1 cellular context compared by ENCODE assay signal in the genomic region with DNA sequence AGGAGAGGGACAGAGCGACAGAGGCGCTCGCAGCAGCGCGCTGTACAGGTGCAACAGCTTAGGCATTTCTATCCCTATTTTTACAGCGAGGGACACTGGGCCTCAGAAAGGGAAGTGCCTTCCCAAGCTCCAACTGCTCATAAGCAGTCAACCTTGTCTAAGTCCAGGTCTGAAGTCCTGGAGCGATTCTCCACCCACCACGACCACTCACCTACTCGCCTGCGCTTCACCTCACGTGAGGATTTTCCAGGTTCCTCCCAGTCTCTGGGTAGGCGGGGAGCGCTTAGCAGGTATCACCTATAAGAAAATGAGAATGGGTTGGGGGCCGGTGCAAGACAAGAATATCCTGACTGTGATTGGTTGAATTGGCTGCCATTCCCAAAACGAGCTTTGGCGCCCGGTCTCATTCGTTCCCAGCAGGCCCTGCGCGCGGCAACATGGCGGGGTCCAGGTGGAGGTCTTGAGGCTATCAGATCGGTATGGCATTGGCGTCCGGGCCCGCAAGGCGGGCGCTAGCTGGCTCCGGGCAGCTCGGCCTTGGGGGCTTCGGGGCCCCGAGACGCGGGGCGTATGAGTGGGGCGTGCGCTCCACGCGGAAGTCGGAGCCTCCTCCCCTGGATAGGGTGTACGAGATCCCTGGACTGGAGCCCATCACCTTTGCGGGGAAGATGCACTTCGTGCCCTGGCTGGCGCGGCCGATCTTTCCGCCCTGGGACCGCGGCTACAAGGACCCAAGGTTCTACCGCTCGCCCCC.
TF ChIP-seq lines count a peak whose summit lies in the region.

Gene CYB5RL, minus strand, starts transcription at position 266 of the 754 bp plus-strand sequence. CDS start 4,414 bp downstream, outside the sequence.
Gene MRPL37, plus strand, starts transcription at position 403 of the 754 bp plus-strand sequence. Its CDS starts 77 bp downstream, at position 480.

TF ChIP-seq in K562, 482 proteins besides CTCF, POLR2A, EP300 and RAD21 (continued from another document and continues in another):
- TF ChIP-seq MLX (CRISPR knock-in tag; conservative IDR thresholded peaks at IDR 0.05) = no peak
- TF ChIP-seq RBBP5 (IDR thresholded peaks at IDR 0.05; ENCODE audit: borderline replicate concordance, insufficient read depth, low read length, poor library complexity, severe bottlenecking) = peak; percentile 99
- TF ChIP-seq, protein P1, sequence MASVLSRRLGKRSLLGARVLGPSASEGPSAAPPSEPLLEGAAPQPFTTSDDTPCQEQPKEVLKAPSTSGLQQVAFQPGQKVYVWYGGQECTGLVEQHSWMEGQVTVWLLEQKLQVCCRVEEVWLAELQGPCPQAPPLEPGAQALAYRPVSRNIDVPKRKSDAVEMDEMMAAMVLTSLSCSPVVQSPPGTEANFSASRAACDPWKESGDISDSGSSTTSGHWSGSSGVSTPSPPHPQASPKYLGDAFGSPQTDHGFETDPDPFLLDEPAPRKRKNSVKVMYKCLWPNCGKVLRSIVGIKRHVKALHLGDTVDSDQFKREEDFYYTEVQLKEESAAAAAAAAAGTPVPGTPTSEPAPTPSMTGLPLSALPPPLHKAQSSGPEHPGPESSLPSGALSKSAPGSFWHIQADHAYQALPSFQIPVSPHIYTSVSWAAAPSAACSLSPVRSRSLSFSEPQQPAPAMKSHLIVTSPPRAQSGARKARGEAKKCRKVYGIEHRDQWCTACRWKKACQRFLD (CRISPR knock-in tag; IDR thresholded peaks at IDR 0.05) = 0 out of 2 replicates have a peak, but pooled peaks have one; percentile 40
- TF ChIP-seq CHD2 (IDR thresholded peaks at IDR 0.05; ENCODE audit: low read depth, low read length) = peak; percentile 77
- no peak for TF ChIP-seq ZHX1 (conservative IDR thresholded peaks at IDR 0.05; ENCODE audit: low read length)
- no peak for TF ChIP-seq ZNF124 (CRISPR knock-in tag; IDR thresholded peaks at IDR 0.05)
- peak in 1 of 2 experiments; percentile 29; a peak in 1 of 4 replicates for TF ChIP-seq TEAD1 (CRISPR knock-in tag; IDR thresholded peaks at IDR 0.05)
- no peak for TF ChIP-seq RCOR1 (IDR thresholded peaks at IDR 0.05; ENCODE audit: borderline replicate concordance in 1 of 2, low read depth in 2 of 2, low read length in 2 of 2)
- no peak for TF ChIP-seq PREB (CRISPR knock-in tag; IDR thresholded peaks at IDR 0.05)
- TF ChIP-seq NR2C2 (CRISPR knock-in tag; IDR thresholded peaks at IDR 0.05) = no peak
- TF ChIP-seq NR2C2 (tag; IDR thresholded peaks at IDR 0.05) = peak; percentile 33; the same call in 1 of the 2 replicates
- TF ChIP-seq, protein P2, sequence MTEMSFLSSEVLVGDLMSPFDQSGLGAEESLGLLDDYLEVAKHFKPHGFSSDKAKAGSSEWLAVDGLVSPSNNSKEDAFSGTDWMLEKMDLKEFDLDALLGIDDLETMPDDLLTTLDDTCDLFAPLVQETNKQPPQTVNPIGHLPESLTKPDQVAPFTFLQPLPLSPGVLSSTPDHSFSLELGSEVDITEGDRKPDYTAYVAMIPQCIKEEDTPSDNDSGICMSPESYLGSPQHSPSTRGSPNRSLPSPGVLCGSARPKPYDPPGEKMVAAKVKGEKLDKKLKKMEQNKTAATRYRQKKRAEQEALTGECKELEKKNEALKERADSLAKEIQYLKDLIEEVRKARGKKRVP (CRISPR knock-in tag; IDR thresholded peaks at IDR 0.05) = no peak
- TF ChIP-seq HMG20B (CRISPR knock-in tag; IDR thresholded peaks at IDR 0.05) = no peak
- no peak for TF ChIP-seq MTA1 (IDR thresholded peaks at IDR 0.05; ENCODE audit: borderline replicate concordance)
- no peak for TF ChIP-seq MAFF (IDR thresholded peaks at IDR 0.05; ENCODE audit: low read length)
- 0 out of 4 replicates have a peak, but pooled peaks of 1 of the 2 experiments have one; percentile 34 for TF ChIP-seq SRF (CRISPR knock-in tag; IDR thresholded peaks at IDR 0.05)
- TF ChIP-seq, protein P3, sequence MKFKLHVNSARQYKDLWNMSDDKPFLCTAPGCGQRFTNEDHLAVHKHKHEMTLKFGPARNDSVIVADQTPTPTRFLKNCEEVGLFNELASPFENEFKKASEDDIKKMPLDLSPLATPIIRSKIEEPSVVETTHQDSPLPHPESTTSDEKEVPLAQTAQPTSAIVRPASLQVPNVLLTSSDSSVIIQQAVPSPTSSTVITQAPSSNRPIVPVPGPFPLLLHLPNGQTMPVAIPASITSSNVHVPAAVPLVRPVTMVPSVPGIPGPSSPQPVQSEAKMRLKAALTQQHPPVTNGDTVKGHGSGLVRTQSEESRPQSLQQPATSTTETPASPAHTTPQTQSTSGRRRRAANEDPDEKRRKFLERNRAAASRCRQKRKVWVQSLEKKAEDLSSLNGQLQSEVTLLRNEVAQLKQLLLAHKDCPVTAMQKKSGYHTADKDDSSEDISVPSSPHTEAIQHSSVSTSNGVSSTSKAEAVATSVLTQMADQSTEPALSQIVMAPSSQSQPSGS (CRISPR knock-in tag; IDR thresholded peaks at IDR 0.05) = no peak
- no peak for TF ChIP-seq ELF4 (CRISPR knock-in tag; IDR thresholded peaks at IDR 0.05)
- no peak for TF ChIP-seq HNRNPL (IDR thresholded peaks at IDR 0.05; ENCODE audit: low read depth, low read length)
- TF ChIP-seq SOX6 (IDR thresholded peaks at IDR 0.05) = peak; percentile 7; the same call in 1 of the 2 replicates
- no peak for TF ChIP-seq PHTF2 (CRISPR knock-in tag; IDR thresholded peaks at IDR 0.05)
- TF ChIP-seq NCOA1 (IDR thresholded peaks at IDR 0.05; ENCODE audit: low read depth) = no peak
- TF ChIP-seq CBX1 (IDR thresholded peaks at IDR 0.05; ENCODE audit: low read depth) = peak; percentile 51; the same call in 1 of the 2 replicates
- TF ChIP-seq MYC (IDR thresholded peaks at IDR 0.05; ENCODE audit: low read depth, low read length) = peak; percentile 94
- 0 out of 2 replicates have a peak, but pooled peaks have one; percentile 77 for TF ChIP-seq MYC (CRISPR knock-in tag; IDR thresholded peaks at IDR 0.05; ENCODE audit: borderline replicate concordance, low read depth)
- TF ChIP-seq ZNF518B (CRISPR knock-in tag; IDR thresholded peaks at IDR 0.05) = no peak
- no peak for TF ChIP-seq NR3C1 (CRISPR knock-in tag; IDR thresholded peaks at IDR 0.05)
- 0 out of 2 replicates have a peak, but pooled peaks have one; percentile 26 for TF ChIP-seq AFF4 (CRISPR knock-in tag; IDR thresholded peaks at IDR 0.05)
- no peak for TF ChIP-seq TEAD4 (IDR thresholded peaks at IDR 0.05; ENCODE audit: low read length)
- TF ChIP-seq TEAD4 (CRISPR knock-in tag; IDR thresholded peaks at IDR 0.05; ENCODE audit: borderline replicate concordance) = no peak; the same call in 1 of the 2 replicates
- no peak for TF ChIP-seq POLR2H (tag; IDR thresholded peaks at IDR 0.05; ENCODE audit: low read depth)
- no peak for TF ChIP-seq XRCC4 (IDR thresholded peaks at IDR 0.05; ENCODE audit: extremely low read depth, insufficient read depth, insufficient read length)
- no peak for TF ChIP-seq REST (CRISPR knock-in tag; IDR thresholded peaks at IDR 0.05; ENCODE audit: low read depth)
